ENCODE assay signal across 23 cellular contexts in the genomic region with DNA sequence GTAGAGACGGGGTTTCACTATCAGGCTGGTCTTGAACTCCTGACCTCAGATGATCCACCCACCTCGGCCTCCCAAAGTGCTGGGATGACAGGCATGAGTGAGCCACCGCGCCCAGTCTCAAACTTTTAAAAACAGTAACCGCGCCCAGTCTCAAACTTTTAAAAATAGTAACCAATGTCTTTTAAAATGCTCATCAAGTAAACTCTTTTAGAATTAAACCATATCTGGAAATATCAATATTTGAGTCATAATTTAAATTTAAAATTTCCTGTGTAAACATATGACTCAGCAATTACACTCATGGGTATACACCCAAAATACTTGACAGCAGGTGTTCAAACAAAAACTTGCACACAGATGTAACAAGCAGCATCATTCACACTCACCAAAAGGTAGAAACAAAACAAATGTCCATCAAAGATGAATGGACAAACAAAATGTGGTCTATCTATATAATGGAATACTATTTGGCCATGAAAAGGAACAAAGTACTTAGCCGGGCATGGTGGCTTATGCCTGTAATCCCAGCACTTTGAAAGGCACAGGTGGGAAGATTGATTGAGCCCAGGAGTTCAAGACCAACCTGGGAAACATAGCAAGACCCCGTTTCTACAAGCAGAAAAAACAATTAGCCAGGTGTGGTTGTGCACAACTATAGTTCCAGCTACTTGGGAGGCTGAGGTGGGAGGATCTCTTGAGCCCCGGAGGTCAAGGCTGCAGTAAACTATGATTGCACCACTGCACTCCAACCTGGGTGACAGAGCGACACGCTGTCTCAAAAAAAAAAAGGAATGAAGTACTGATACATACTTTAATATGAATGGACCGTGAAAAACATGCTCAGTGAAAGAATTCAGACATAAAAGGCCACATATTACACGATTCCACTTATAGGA. TPM values are rescaled to one million over a fixed set of nuclear protein-coding genes. Genes with fewer than 3 reads are reported as not detected.
DNase-seq lines count a peak whose midpoint lies in the region; ATAC-seq and TF ChIP-seq lines count a peak whose summit lies in the region.
"Had no signal": no experiment of that assay in that cellular context is flagged by ENCODE, and none has a peak within 500 bp of the region (broad histone marks: within the 10 kb centered on the region; RNA-seq: fewer than 3 reads in every experiment).

No MANE protein-coding gene starts in this region.

- intact Hi-C loops in lower lobe of right lung (cut with DNase I), result no loop called here
- intact Hi-C loops in Right ventricle myocardium inferior (cut with DNase I), result no loop called here

- no peak for TF ChIP-seq CTCF in lower lobe of right lung (IDR thresholded peaks at IDR 0.05)
- TF ChIP-seq CTCF in omental fat pad (IDR thresholded peaks at IDR 0.05), result no peak

- H3K36me3 ChIP-seq in lower lobe of right lung, result no peaks in the 10 kb centered on the region
- H3K36me3 ChIP-seq: BLaER1 treated with 17β-estradiol and CSF1 and Interleukin-3, amounts not matched to agents 10 nM and 100 nM; SJSA1 had no signal

- no peaks in the 10 kb centered on the region for H3K9me3 Mint-ChIP-seq in activated naive CD4-positive, alpha-beta T cell treated with anti-CD3 and anti-CD28 coated beads, Interleukin-2, amount 10 ng/mL, durations not matched to agents 7 days and 5 days
- H3K9me3 Mint-ChIP-seq: CD8-positive, alpha-beta T cell; GM23338 had no signal

- no peak overlapping the region for H3K4me3 Mint-ChIP-seq in activated naive CD4-positive, alpha-beta T cell treated with anti-CD3 and anti-CD28 coated beads, Interleukin-2, amount 10 ng/mL, durations not matched to agents 7 days and 5 days
- H3K4me3 Mint-ChIP-seq: CD8-positive, alpha-beta T cell; GM23338; T-helper 17 cell had no signal

- DNase-seq in DMS53 treated with DMSO at 0.1 percent for 48 hours (lab: John Stamatoyannopoulos, UW; ENCODE audit: unreplicated experiment) (peak; percentile 37), LHCN-M2 (ENCODE audit: low read depth) (peak; percentile 17), SHP77 (lab: John Stamatoyannopoulos, UW) (peak; percentile 68 to 83), lower lobe of right lung (peak; percentile 8), omental fat pad (ENCODE audit: low spot score) (no peak), GOT3 (lab: John Stamatoyannopoulos, UW) (no peak), Right ventricle myocardium inferior (ENCODE audit: missing footprints) (no peak)
- DNase-seq in activated naive CD4-positive, alpha-beta T cell treated with anti-CD3 and anti-CD28 coated beads, Interleukin-2, amount 10 ng/mL, durations not matched to agents 7 days and 5 days, result no peak
- DNase-seq: CD8-positive, alpha-beta T cell; DMS79; NCI-H1048; NCI-H1436; NCI-H1930; NCI-H345; NCI-H526; NK-92 treated with Interleukin-12 subunit alpha and Interleukin-12 subunit beta, amount 100 ng/mL, for 24 hours; T-helper 17 cell had no signal

- H3K36me3 Mint-ChIP-seq in activated naive CD4-positive, alpha-beta T cell treated with anti-CD3 and anti-CD28 coated beads, Interleukin-2, amount 10 ng/mL, durations not matched to agents 7 days and 5 days, result no peaks in the 10 kb centered on the region
- H3K36me3 Mint-ChIP-seq: CD8-positive, alpha-beta T cell had no signal

- H3K9me3 ChIP-seq in lower lobe of right lung, result no peaks in the 10 kb centered on the region
- H3K9me3 ChIP-seq: BLaER1 treated with 17β-estradiol and CSF1 and Interleukin-3, amounts not matched to agents 10 nM and 100 nM; SJSA1 had no signal

- H3K4me1 Mint-ChIP-seq in activated naive CD4-positive, alpha-beta T cell treated with anti-CD3 and anti-CD28 coated beads, Interleukin-2, amount 10 ng/mL, durations not matched to agents 7 days and 5 days, result peaks cover 15% of the 10 kb centered on the region

- peaks cover 87% of the 10 kb centered on the region for H3K27me3 Mint-ChIP-seq in activated naive CD4-positive, alpha-beta T cell treated with anti-CD3 and anti-CD28 coated beads, Interleukin-2, amount 10 ng/mL, durations not matched to agents 7 days and 5 days

- H3K4me1 ChIP-seq in lower lobe of right lung, result peaks cover 16% of the 10 kb centered on the region

- no peak overlapping the region for H3K27ac ChIP-seq in lower lobe of right lung
- H3K27ac ChIP-seq: BLaER1 treated with 17β-estradiol and CSF1 and Interleukin-3, amounts not matched to agents 10 nM and 100 nM; KMS-11; SJSA1 had no signal

- no peak overlapping the region for H3K27ac Mint-ChIP-seq in activated naive CD4-positive, alpha-beta T cell treated with anti-CD3 and anti-CD28 coated beads, Interleukin-2, amount 10 ng/mL, durations not matched to agents 7 days and 5 days
- H3K27ac Mint-ChIP-seq: CD8-positive, alpha-beta T cell; GM23338; T-helper 17 cell had no signal

- CTCF ChIA-PET in activated naive CD4-positive, alpha-beta T cell treated with anti-CD3 and anti-CD28 coated beads, Interleukin-2, amount 10 ng/mL, durations not matched to agents 7 days and 5 days (lab: Charles Lee), result no interaction called here

- no peak for ATAC-seq in lower lobe of right lung
- no peak for ATAC-seq in omental fat pad (ENCODE audit: low FRiP score)
- ATAC-seq in Right ventricle myocardium inferior, result no peak
- ATAC-seq: CD8-positive, alpha-beta T cell; GM23338; T-helper 17 cell had no signal

- peaks cover 70% of the 10 kb centered on the region for H3K27me3 ChIP-seq in lower lobe of right lung (ENCODE audit: low read depth)

- no peak overlapping the region for H3K4me3 ChIP-seq in lower lobe of right lung
- H3K4me3 ChIP-seq: BLaER1 treated with 17β-estradiol and CSF1 and Interleukin-3, amounts not matched to agents 10 nM and 100 nM; GM23338; SJSA1 had no signal

RNA-seq across cellular contexts. Expression of a gene that starts 20.2 kb away (rescaled TPM):
- total RNA-seq in LHCN-M2 (2014; rRNA removed), result not detected in 2 replicates
- not detected for polyA plus RNA-seq in LHCN-M2 (2012)
- total RNA-seq in lower lobe of right lung, result 0.18 TPM
- not detected for total RNA-seq in omental fat pad
- total RNA-seq in Right ventricle myocardium inferior, result not detected
- total RNA-seq: GM23338, MCF 10A, RPMI7951, SJSA1, T-helper 17 cell had no signal
- polyA plus RNA-seq: GM23338 had no signal

RNA-seq across cellular contexts. Expression of a gene that starts 27.1 kb away (rescaled TPM):
- 6.7 and 6.8 TPM in 2 replicates for total RNA-seq in LHCN-M2 (2014; rRNA removed)
- polyA plus RNA-seq in LHCN-M2 (2012), result 4.6 TPM
- total RNA-seq in lower lobe of right lung, result 3.9 TPM
- total RNA-seq in omental fat pad, result 1 to 10 TPM in 2 of 4 donors, under 1 TPM in 2; 0.28 to 5.2 (median 1.5) TPM
- total RNA-seq in Right ventricle myocardium inferior, result 4.2 TPM

RNA-seq across cellular contexts. Expression of a gene that starts 46.0 kb away (rescaled TPM):
- total RNA-seq in LHCN-M2 (2014; rRNA removed), result 5.1 and 10.8 TPM in 2 replicates
- polyA plus RNA-seq in LHCN-M2 (2012), result 5.9 TPM
- total RNA-seq in lower lobe of right lung, result 5.8 TPM
- 1 to 10 TPM in 2 of 4 donors, under 1 TPM in 2; 0.88 to 2.2 (median 1.2) TPM for total RNA-seq in omental fat pad
- 5.3 TPM for total RNA-seq in Right ventricle myocardium inferior

Comparison
In these comparisons a context has a peak if more than half of its experiments do, and no peak if none do; other contexts are left out.
1. DNase-seq: peak in DMS53 treated with DMSO at 0.1 percent for 48 hours (single experiment), LHCN-M2 (single experiment), SHP77 (2 of 2) and lower lobe of right lung (single experiment); none in omental fat pad (single experiment), GOT3 (single experiment), activated naive CD4-positive, alpha-beta T cell treated with anti-CD3 and anti-CD28 coated beads, Interleukin-2, amount 10 ng/mL, durations not matched to agents 7 days and 5 days (single experiment) and Right ventricle myocardium inferior (single experiment).